ENCODE assay signal across 2 cellular contexts in the genomic region with DNA sequence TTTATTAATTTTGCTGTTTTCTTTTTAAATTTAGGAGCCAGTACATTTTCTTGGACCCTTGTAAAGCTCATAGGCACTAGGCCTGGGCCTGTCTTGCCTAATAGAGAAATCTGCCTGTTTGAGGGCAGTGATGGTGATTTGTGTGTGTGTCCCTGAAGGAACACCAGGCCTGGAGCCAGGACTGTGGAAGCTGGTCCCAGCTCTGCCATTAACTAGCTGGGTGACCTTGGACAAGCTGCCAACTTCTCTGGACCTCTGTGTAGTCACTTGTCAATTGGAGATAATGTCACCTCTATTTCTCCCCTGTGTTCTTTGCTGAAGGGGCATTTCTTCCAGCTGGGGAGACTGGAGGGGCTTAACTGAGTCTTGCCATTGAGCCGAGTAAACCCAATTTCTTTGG.
A peak's percentile ranks its signal among the peaks of the same experiment; 100 is the strongest.
TF ChIP-seq lines count a peak whose summit lies in the region.

No MANE protein-coding gene starts in this region.

TF ChIP-seq in H1, 55 proteins besides CTCF, POLR2A, EP300 and RAD21:
- TF ChIP-seq SP2 (IDR thresholded peaks at IDR 0.05; ENCODE audit: low read length) (no peak), SP1 (IDR thresholded peaks at IDR 0.05; ENCODE audit: low read depth, low read length) (no peak), SIX5 (IDR thresholded peaks at IDR 0.05; ENCODE audit: low read depth, low read length) (no peak), RFX5 (IDR thresholded peaks at IDR 0.05; ENCODE audit: borderline replicate concordance, low read depth, low read length) (no peak), SIN3A (conservative IDR thresholded peaks at IDR 0.05 in 1 of 2, IDR thresholded peaks at IDR 0.05 in 1 of 2; ENCODE audit: low read depth in 1 of 2, low read length in 2 of 2) (no peak), KDM1A (IDR thresholded peaks at IDR 0.05; ENCODE audit: borderline replicate concordance, low read length) (no peak), SP4 (IDR thresholded peaks at IDR 0.05; ENCODE audit: low read length) (no peak), ZNF274 (IDR thresholded peaks at IDR 0.05; ENCODE audit: borderline replicate concordance, extremely low read depth, low read length) (no peak), BACH1 (IDR thresholded peaks at IDR 0.05; ENCODE audit: low read length) (no peak), MAFK (IDR thresholded peaks at IDR 0.05; ENCODE audit: low read depth, low read length) (no peak), ASH2L (IDR thresholded peaks at IDR 0.05; ENCODE audit: low read length) (no peak), CTBP2 (IDR thresholded peaks at IDR 0.05; ENCODE audit: borderline replicate concordance, insufficient read depth, insufficient read length, low read length) (no peak), EGR1 (IDR thresholded peaks at IDR 0.05; ENCODE audit: borderline replicate concordance, low read depth, low read length) (no peak), EZH2 (IDR thresholded peaks at IDR 0.05; ENCODE audit: low read depth, low read length, severe bottlenecking) (no peak)
- TF ChIP-seq, protein P1, sequence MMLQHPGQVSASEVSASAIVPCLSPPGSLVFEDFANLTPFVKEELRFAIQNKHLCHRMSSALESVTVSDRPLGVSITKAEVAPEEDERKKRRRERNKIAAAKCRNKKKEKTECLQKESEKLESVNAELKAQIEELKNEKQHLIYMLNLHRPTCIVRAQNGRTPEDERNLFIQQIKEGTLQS (IDR thresholded peaks at IDR 0.05; ENCODE audit: insufficient read depth, low read depth, low read length): no peak

TF ChIP-seq in liver, 16 proteins besides CTCF, POLR2A, EP300 and RAD21:
- TF ChIP-seq REST (IDR thresholded peaks at IDR 0.05) (no peak), RXRA (IDR thresholded peaks at IDR 0.05) (peak; percentile 31 to 72), EGR1 (IDR thresholded peaks at IDR 0.05; ENCODE audit: low read depth in 2 of 2) (no peak), MAX (IDR thresholded peaks at IDR 0.05) (peak; percentile 65), NR2F2 (IDR thresholded peaks at IDR 0.05) (no peak), JUND (IDR thresholded peaks at IDR 0.05) (peak in 1 of 2 donors; percentile 65), HNF4A (conservative IDR thresholded peaks at IDR 0.05) (peak; percentile 65 to 76), SP1 (IDR thresholded peaks at IDR 0.05) (peak; percentile 12), FOXA1 (IDR thresholded peaks at IDR 0.05) (no peak), YY1 (IDR thresholded peaks at IDR 0.05) (peak; percentile 76), GABPA (IDR thresholded peaks at IDR 0.05 in 1 of 2, conservative IDR thresholded peaks at IDR 0.05 in 1 of 2) (no peak), HNF4G (IDR thresholded peaks at IDR 0.05) (no peak), TAF1 (conservative IDR thresholded peaks at IDR 0.05) (no peak), FOXA2 (IDR thresholded peaks at IDR 0.05) (no peak)
- TF ChIP-seq, protein P2, sequence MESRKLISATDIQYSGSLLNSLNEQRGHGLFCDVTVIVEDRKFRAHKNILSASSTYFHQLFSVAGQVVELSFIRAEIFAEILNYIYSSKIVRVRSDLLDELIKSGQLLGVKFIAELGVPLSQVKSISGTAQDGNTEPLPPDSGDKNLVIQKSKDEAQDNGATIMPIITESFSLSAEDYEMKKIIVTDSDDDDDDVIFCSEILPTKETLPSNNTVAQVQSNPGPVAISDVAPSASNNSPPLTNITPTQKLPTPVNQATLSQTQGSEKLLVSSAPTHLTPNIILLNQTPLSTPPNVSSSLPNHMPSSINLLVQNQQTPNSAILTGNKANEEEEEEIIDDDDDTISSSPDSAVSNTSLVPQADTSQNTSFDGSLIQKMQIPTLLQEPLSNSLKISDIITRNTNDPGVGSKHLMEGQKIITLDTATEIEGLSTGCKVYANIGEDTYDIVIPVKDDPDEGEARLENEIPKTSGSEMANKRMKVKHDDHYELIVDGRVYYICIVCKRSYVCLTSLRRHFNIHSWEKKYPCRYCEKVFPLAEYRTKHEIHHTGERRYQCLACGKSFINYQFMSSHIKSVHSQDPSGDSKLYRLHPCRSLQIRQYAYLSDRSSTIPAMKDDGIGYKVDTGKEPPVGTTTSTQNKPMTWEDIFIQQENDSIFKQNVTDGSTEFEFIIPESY (IDR thresholded peaks at IDR 0.05): no peak
- TF ChIP-seq, protein P1 (IDR thresholded peaks at IDR 0.05): no peak
